Comparison of ENCODE assay signal across 8 cellular contexts in the genomic region with DNA sequence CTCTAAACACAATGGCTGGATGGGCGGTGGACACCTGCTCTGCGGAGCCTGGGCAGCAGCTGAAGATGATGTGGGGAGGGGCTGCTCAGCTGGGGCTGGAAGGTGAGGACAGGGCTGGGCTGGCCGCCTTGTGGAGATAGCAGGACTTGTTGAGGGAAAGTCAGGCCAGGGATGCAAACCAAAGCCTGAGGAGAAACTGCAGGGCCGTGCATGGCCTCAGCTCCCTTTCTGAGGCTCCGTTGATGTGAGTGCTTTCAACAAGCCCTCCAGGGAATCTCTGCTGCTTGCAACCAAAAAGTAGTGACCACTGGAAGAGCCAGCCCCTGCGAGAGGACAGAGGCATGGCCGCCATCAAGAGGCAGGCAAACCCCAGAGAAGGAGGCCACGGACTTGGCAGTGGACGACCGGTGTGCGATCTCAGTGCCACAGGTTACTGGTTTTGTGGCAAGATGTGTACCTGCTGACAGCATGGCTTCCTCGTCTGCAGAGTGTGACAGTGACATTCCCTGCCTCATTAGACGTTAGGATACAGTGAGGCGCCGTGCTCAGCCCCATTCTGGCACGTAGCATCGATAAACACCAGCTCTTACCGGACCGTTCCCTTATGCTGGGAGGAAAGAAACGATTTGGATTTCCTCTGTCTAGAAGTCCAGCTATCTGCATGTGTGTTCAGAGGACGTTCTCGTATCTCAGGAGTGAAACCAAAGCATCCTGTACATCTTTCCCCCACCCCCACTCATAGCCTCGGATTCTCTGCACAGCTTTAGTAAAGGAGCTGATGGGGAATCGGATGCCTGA. TPM values are rescaled to one million over a fixed set of nuclear protein-coding genes. Genes with fewer than 3 reads are reported as not detected.
DNase-seq lines count a peak whose midpoint lies in the region; ATAC-seq and TF ChIP-seq lines count a peak whose summit lies in the region.

No MANE protein-coding gene starts in this region.

- peaks cover 14% of the 10 kb centered on the region for H3K27me3 Mint-ChIP-seq in CD4-positive, CD25-positive, alpha-beta regulatory T cell
- peaks cover 15% of the 10 kb centered on the region for H3K27me3 Mint-ChIP-seq in nephron (ENCODE audit: low read depth)

- H3K27ac ChIP-seq in CD4-positive, CD25-positive, alpha-beta regulatory T cell (ENCODE audit: insufficient read depth, low read length, poor library complexity, severe bottlenecking) = no peak overlapping the region
- H3K27ac ChIP-seq in colonic mucosa = no peak overlapping the region

- intact Hi-C loops in colonic mucosa (cut with DNase I) = no loop called here

- ATAC-seq in CD4-positive, CD25-positive, alpha-beta regulatory T cell (ENCODE audit: low read depth in 2 of 2) = no peak
- ATAC-seq in GM19467 (IDR thresholded peaks at IDR 0.05; ENCODE audit: unreplicated experiment) = no peak

- DNase-seq in CD4-positive, CD25-positive, alpha-beta regulatory T cell = no peak
- DNase-seq in NCI-H146 treated with DMSO at 0.1 percent for 48 hours (lab: John Stamatoyannopoulos, UW; ENCODE audit: unreplicated experiment) = peak; percentile 97
- no peak for DNase-seq in colonic mucosa
- DNase-seq in stimulated activated naive CD4-positive, alpha-beta T cell treated with Interleukin-2 at 50 U/mL for 16 hours (lab: John Stamatoyannopoulos, UW) = no peak
- DNase-seq in putamen (ENCODE audit: low spot score) = no peak
- no peak for DNase-seq in NCI-H526 (lab: John Stamatoyannopoulos, UW)

- peak overlapping the region; percentile 24 to 75 for H3K9ac ChIP-seq in colonic mucosa (ENCODE audit: low read depth in 2 of 2, low read length in 2 of 2)

- H3K27ac Mint-ChIP-seq in CD4-positive, CD25-positive, alpha-beta regulatory T cell = peak overlapping the region in 1 of 3 donors; percentile 82
- H3K27ac Mint-ChIP-seq in nephron = peak overlapping the region in 1 of 3 experiments; percentile 98

- no peaks in the 10 kb centered on the region for H3K9me3 Mint-ChIP-seq in CD4-positive, CD25-positive, alpha-beta regulatory T cell
- no peaks in the 10 kb centered on the region for H3K9me3 Mint-ChIP-seq in nephron

- H3K4me3 Mint-ChIP-seq in CD4-positive, CD25-positive, alpha-beta regulatory T cell = peak overlapping the region; percentile 86 to 92 (median 90)
- peak overlapping the region; percentile 86 to 92 (median 87) for H3K4me3 Mint-ChIP-seq in nephron

- no peak for TF ChIP-seq CTCF in colonic mucosa (IDR thresholded peaks at IDR 0.05)
- TF ChIP-seq CTCF in nephron (IDR thresholded peaks at IDR 0.05; ENCODE audit: unreplicated experiment in 3 of 3) = no peak

- H3K4me1 ChIP-seq in CD4-positive, CD25-positive, alpha-beta regulatory T cell (ENCODE audit: control insufficient read depth, insufficient read depth, low read length, poor library complexity, severe bottlenecking) = peaks cover 14% of the 10 kb centered on the region
- peaks cover 7% of the 10 kb centered on the region for H3K4me1 ChIP-seq in colonic mucosa

- no peaks in the 10 kb centered on the region for H3K36me3 Mint-ChIP-seq in CD4-positive, CD25-positive, alpha-beta regulatory T cell
- peaks cover 4% of the 10 kb centered on the region for H3K36me3 Mint-ChIP-seq in nephron (ENCODE audit: low read depth)

- peak overlapping the region; percentile 81 for H3K4me3 ChIP-seq in CD4-positive, CD25-positive, alpha-beta regulatory T cell (ENCODE audit: low read depth, low read length)
- H3K4me3 ChIP-seq in colonic mucosa = peak overlapping the region; percentile 33

- no peaks in the 10 kb centered on the region for H3K36me3 ChIP-seq in CD4-positive, CD25-positive, alpha-beta regulatory T cell (ENCODE audit: control insufficient read depth, insufficient read depth, low read length)
- H3K36me3 ChIP-seq in colonic mucosa = no peaks in the 10 kb centered on the region

- peaks cover 0 to 20% (median 9%) of the 10 kb centered on the region in 4 donors for H3K4me1 Mint-ChIP-seq in CD4-positive, CD25-positive, alpha-beta regulatory T cell
- peaks cover 24% of the 10 kb centered on the region for H3K4me1 Mint-ChIP-seq in nephron

- H3K27me3 ChIP-seq in CD4-positive, CD25-positive, alpha-beta regulatory T cell (ENCODE audit: control insufficient read depth, insufficient read depth, low read length) = no peaks in the 10 kb centered on the region
- H3K27me3 ChIP-seq in colonic mucosa = no peaks in the 10 kb centered on the region

- no peaks in the 10 kb centered on the region for H3K9me3 ChIP-seq in CD4-positive, CD25-positive, alpha-beta regulatory T cell (ENCODE audit: control insufficient read depth in 2 of 2, low read length in 2 of 2)
- H3K9me3 ChIP-seq in colonic mucosa = no peaks in the 10 kb centered on the region

RNA-seq across cellular contexts. Expression of gene ERMARD, which starts 37.9 kb away (rescaled TPM):
- total RNA-seq in CD4-positive, CD25-positive, alpha-beta regulatory T cell = 27.3 TPM
- 10 to 100 TPM; 12.4 to 14.4 (median 13.5) TPM for polyA plus RNA-seq in CD4-positive, CD25-positive, alpha-beta regulatory T cell
- 10 to 100 TPM; 14.2 to 15.7 TPM for total RNA-seq in colonic mucosa

RNA-seq across cellular contexts. Expression of gene DYNLT2, which starts 38.0 kb away (rescaled TPM):
- total RNA-seq in CD4-positive, CD25-positive, alpha-beta regulatory T cell = 3.9 TPM
- polyA plus RNA-seq in CD4-positive, CD25-positive, alpha-beta regulatory T cell = 1 to 10 TPM in 2 of 4 donors, under 1 TPM in 2; 0.48 to 1.1 (median 0.95) TPM
- 1 to 10 TPM; 1.4 to 2.2 TPM for total RNA-seq in colonic mucosa
